In the genomic region with DNA sequence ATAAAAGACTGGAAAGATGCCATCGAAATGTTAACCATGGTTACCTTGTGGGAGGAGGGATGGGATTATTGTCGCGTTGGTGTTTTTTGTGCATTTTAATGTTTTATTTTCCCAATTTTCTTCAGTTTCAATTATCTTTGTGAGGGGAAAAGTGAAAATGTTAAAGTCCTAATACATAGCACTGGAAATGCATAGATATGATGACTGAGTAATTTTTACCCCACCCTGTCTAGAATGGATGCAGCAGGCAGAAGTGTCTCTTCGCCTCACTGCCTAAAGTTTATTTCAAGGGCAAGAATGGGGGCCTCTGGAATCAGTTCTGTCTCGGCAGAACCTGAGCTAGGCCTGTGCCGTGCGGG, we compare ENCODE assay signal across 9 cellular contexts. TPM values are rescaled to one million over a fixed set of nuclear protein-coding genes. Genes with fewer than 3 reads are reported as not detected.
DNase-seq lines count a peak whose midpoint lies in the region; ATAC-seq, FAIRE-seq and TF ChIP-seq lines count a peak whose summit lies in the region.
"Had no signal": no experiment of that assay in that cellular context is flagged by ENCODE, and none has a peak within 500 bp of the region (broad histone marks: within the 10 kb centered on the region; RNA-seq: fewer than 3 reads in every experiment).

No MANE protein-coding gene starts in this region.

- no peak overlapping the region for H2BK120ac ChIP-seq in H1 (replicated peaks; ENCODE audit: low read depth, low read length)

- H3K27me3 ChIP-seq in PC-3 (ENCODE audit: low read length) (no peaks in the 10 kb centered on the region), H1 (replicated peaks in 1 of 4; ENCODE audit: control insufficient read depth in 3 of 4, extremely low read depth in 1 of 4, insufficient read depth in 3 of 4, low read length in 3 of 4) (peaks cover 40 to 63% (median 53%) of the 10 kb centered on the region in 4 experiments), psoas muscle (ENCODE audit: insufficient read depth in 3 of 3, low read length in 2 of 3) (peaks cover 0 to 48% (median 29%) of the 10 kb centered on the region in 3 donors)

- no peak for FAIRE-seq in H1 (lab: Jason Lieb, UNC)

- no peak for DNase-seq in activated CD4-positive, alpha-beta T cell treated with anti-CD3 and anti-CD28 coated beads, Interleukin-2, amount 10 ng/mL, durations not matched to agents 24 days and 14 days
- DNase-seq in activated CD4-positive, alpha-beta T cell treated with anti-CD3 and anti-CD28 coated beads, Interleukin-2, amount 50 U/mL, for 4 hours = no peak
- DNase-seq in PC-3 (peak; percentile 4), H1 (ENCODE audit: low read depth in 1 of 2, low spot score in 2 of 2) (no peak), psoas muscle (no peak), foreskin melanocyte (no peak), NCI-H526 (lab: John Stamatoyannopoulos, UW) (no peak)

- no peak overlapping the region for H3K18ac ChIP-seq in H1 (ENCODE audit: extremely low read depth, low read length)

- H3K4me1 ChIP-seq in PC-3 (ENCODE audit: insufficient read depth, low read length) (peaks cover 4% of the 10 kb centered on the region; the same call in 1 of the 2 replicates), H1 (replicated peaks in 1 of 4; ENCODE audit: control insufficient read depth in 3 of 4, insufficient read depth in 4 of 4, low read length in 3 of 4) (peaks cover 9 to 28% (median 19%) of the 10 kb centered on the region in 4 experiments), psoas muscle (peaks cover 36% of the 10 kb centered on the region)

- TF ChIP-seq CTCF in PC-3 (conservative IDR thresholded peaks at IDR 0.05; ENCODE audit: low read depth, low read length) = no peak
- no peak for TF ChIP-seq CTCF in H1 (IDR thresholded peaks at IDR 0.05; ENCODE audit: control extremely low read depth in 1 of 3, insufficient read depth in 1 of 3, low read depth in 1 of 3, low read length in 3 of 3)
- no peak for TF ChIP-seq CTCF in psoas muscle (IDR thresholded peaks at IDR 0.05)

- no peak; the same call in 1 of the 2 replicates for ATAC-seq in PC-3
- ATAC-seq in psoas muscle = no peak
- ATAC-seq in GM21360 (IDR thresholded peaks at IDR 0.05; ENCODE audit: unreplicated experiment) = no peak

- no peak overlapping the region for H2BK15ac ChIP-seq in H1 (ENCODE audit: low read length)

- peaks cover 8% of the 10 kb centered on the region; the same call in 1 of the 2 replicates for H3K23me2 ChIP-seq in H1 (ENCODE audit: low read depth, low read length)

- H3K36me3 ChIP-seq in PC-3 (ENCODE audit: low read depth, low read length) (no peaks in the 10 kb centered on the region), H1 (ENCODE audit: control insufficient read depth in 2 of 4, insufficient read depth in 4 of 4, low read length in 3 of 4) (peaks cover 0 to 8% (median 0%) of the 10 kb centered on the region in 4 experiments; a peak in 1 of 8 replicates), psoas muscle (ENCODE audit: insufficient read depth in 1 of 2, low read depth in 1 of 2) (no peaks in the 10 kb centered on the region)

- peaks cover 70% of the 10 kb centered on the region for H3K27me3 Mint-ChIP-seq in activated CD4-positive, alpha-beta T cell treated with anti-CD3 and anti-CD28 coated beads, Interleukin-2, amount 10 ng/mL, durations not matched to agents 24 days and 14 days

- no peaks in the 10 kb centered on the region for H3K9me3 Mint-ChIP-seq in activated CD4-positive, alpha-beta T cell treated with anti-CD3 and anti-CD28 coated beads, Interleukin-2, amount 10 ng/mL, durations not matched to agents 24 days and 14 days

- H3K14ac ChIP-seq in H1 (ENCODE audit: insufficient read length) = no peak overlapping the region

- H4K5ac ChIP-seq in H1 (ENCODE audit: insufficient read length, low read depth, low read length) = no peak overlapping the region

- no peak for TF ChIP-seq POLR2A in H1 (IDR thresholded peaks at IDR 0.05; ENCODE audit: control extremely low read depth in 1 of 2, low read depth in 2 of 2, low read length in 2 of 2)

- H3K56ac ChIP-seq in H1 (replicated peaks; ENCODE audit: insufficient read length, low read depth, low read length) = no peak overlapping the region

- TF ChIP-seq EP300 in H1 (IDR thresholded peaks at IDR 0.05; ENCODE audit: borderline replicate concordance in 1 of 2, low read depth in 2 of 2, low read length in 2 of 2) = no peak

- no peaks in the 10 kb centered on the region for H3K79me1 ChIP-seq in H1 (ENCODE audit: low read depth, low read length)

- H2AFZ ChIP-seq in PC-3 (ENCODE audit: low read length) (peak overlapping the region; percentile 94), H1 (ENCODE audit: low read length) (0 out of 2 replicates have a peak overlapping the region, but pooled peaks have one; percentile 54)

- no peak overlapping the region for H2BK20ac ChIP-seq in H1 (ENCODE audit: low read length)

- H4K20me1 ChIP-seq in PC-3 (ENCODE audit: low read length) (no peaks in the 10 kb centered on the region), H1 (replicated peaks in 1 of 2; ENCODE audit: control insufficient read depth in 1 of 2, insufficient read depth in 2 of 2, low read length in 2 of 2) (peaks cover 4 to 8% of the 10 kb centered on the region in 2 experiments)

- POLR2A ChIA-PET in PC-3 (lab: Charles Lee; ENCODE audit: unreplicated experiment) = no interaction called here
- POLR2A ChIA-PET in H1 (lab: Charles Lee; ENCODE audit: partially characterized antibody) = interaction anchor here (0.6 to 9.6 kb wide), 7 partner anchors 10 to 327 kb away, joined by 3 to 149 read pairs (median 5); partner anchors contain the start of genes FAIM, FOXL2 and FOXL2NB

- H3K36me3 Mint-ChIP-seq in activated CD4-positive, alpha-beta T cell treated with anti-CD3 and anti-CD28 coated beads, Interleukin-2, amount 10 ng/mL, durations not matched to agents 24 days and 14 days (ENCODE audit: low read depth) = no peaks in the 10 kb centered on the region

- CTCF ChIA-PET in PC-3 (lab: Charles Lee) (interaction anchor here (0.5 to 1.4 kb wide), 8 partner anchors 12 to 517 kb away, joined by 3 to 12 read pairs (median 4); partner anchors contain the start of gene CEP70), H1 (lab: Charles Lee; ENCODE audit: partially characterized antibody) (interaction anchor here (0.6 to 15.6 kb wide), 33 partner anchors 12 to 601 kb away, joined by 3 to 223 read pairs (median 4); partner anchors contain the start of genes CEP70, ESYT3, FOXL2 and FOXL2NB)

- H4K91ac ChIP-seq in H1 (replicated peaks; ENCODE audit: insufficient read length, low read length) = no peak overlapping the region

- WGBS in H1 (ENCODE audit: extremely low coverage in 1 of 2, insufficient coverage in 1 of 2, insufficient read length in 1 of 2, insufficient replicate concordance in 2 of 2, low coverage in 1 of 2, low lambda C conversion rate in 2 of 2, missing lambda C conversion rate in 1 of 2), 2 experiments = 54% methylated on average over 7 of the region's 7 CpGs; no CpG with 5 or more reads in 1 of the 2 experiments
- 87 to 89% (median 88%) methylated on average over 7 of the region's 7 CpGs for WGBS in psoas muscle, 3 donors

- H3K9me3 ChIP-seq in PC-3 (ENCODE audit: low read length) (no peaks in the 10 kb centered on the region), H1 (ENCODE audit: insufficient read depth in 2 of 2, low read depth in 1 of 2, low read length in 1 of 2) (no peaks in the 10 kb centered on the region), psoas muscle (no peaks in the 10 kb centered on the region)

- H3K4me3 ChIP-seq in PC-3 (ENCODE audit: low read length) (peak overlapping the region; percentile 65), H1 (ENCODE audit: extremely low read depth in 1 of 4, insufficient read depth in 2 of 4, low read depth in 3 of 4, low read length in 4 of 4) (peak overlapping the region; percentile 11 to 59 (median 39); a peak in 6 of 8 replicates), psoas muscle (peak overlapping the region; percentile 66)

- H3K27ac ChIP-seq in PC-3 (ENCODE audit: low read length) (no peak overlapping the region), H1 (ENCODE audit: low read depth, low read length) (no peak overlapping the region), psoas muscle (no peak overlapping the region)

- H3F3A ChIP-seq in PC-3 (ENCODE audit: low read length, unreplicated experiment) = no peaks in the 10 kb centered on the region

- H2BK12ac ChIP-seq in H1 (ENCODE audit: low read depth, low read length) = no peak overlapping the region

- no peaks in the 10 kb centered on the region for H3K9me2 ChIP-seq in PC-3 (replicated peaks; ENCODE audit: low read length)

- no peak overlapping the region for H3K4ac ChIP-seq in H1 (replicated peaks; ENCODE audit: insufficient read length, low read depth, low read length)

- H4K8ac ChIP-seq in H1 (ENCODE audit: extremely low read depth, insufficient read depth, low read length) = no peak overlapping the region

- H3K79me2 ChIP-seq in PC-3 (ENCODE audit: low read length) = no peaks in the 10 kb centered on the region
- H3K79me2 ChIP-seq in H1 (ENCODE audit: control insufficient read depth in 1 of 2, insufficient read depth in 2 of 2, low read length in 2 of 2) = no peaks in the 10 kb centered on the region

- peak overlapping the region; percentile 76 for H3K4me3 Mint-ChIP-seq in activated CD4-positive, alpha-beta T cell treated with anti-CD3 and anti-CD28 coated beads, Interleukin-2, amount 10 ng/mL, durations not matched to agents 24 days and 14 days

- intact Hi-C loops in activated CD4-positive, alpha-beta T cell treated with anti-CD3 and anti-CD28 coated beads, Interleukin-2, amount 10 ng/mL, durations not matched to agents 24 days and 14 days (cut with micrococcal nuclease) = no loop called here
- intact Hi-C loops in PC-3 (cut with micrococcal nuclease) (loop anchor here (5.0 to 10.0 kb wide), 2 partner anchors 99 to 392 kb away; no protein-coding TSS in a partner anchor), psoas muscle (cut with DNase I) (loop anchor here (2.0 to 5.0 kb wide), 2 partner anchors 392 to 393 kb away; no protein-coding TSS in a partner anchor)

- TF ChIP-seq RAD21 in H1 (IDR thresholded peaks at IDR 0.05 in 1 of 2, conservative IDR thresholded peaks at IDR 0.05 in 1 of 2; ENCODE audit: low read depth in 2 of 2, low read length in 2 of 2) = no peak

- H3K4me2 ChIP-seq in PC-3 (ENCODE audit: low read length) = peak overlapping the region; percentile 84
- peak overlapping the region; percentile 38 to 71 for H3K4me2 ChIP-seq in H1 (ENCODE audit: insufficient read depth in 1 of 2, low read depth in 2 of 2, low read length in 2 of 2)

- no peak overlapping the region for H2AK5ac ChIP-seq in H1 (ENCODE audit: low read depth, low read length)

- peaks cover 14% of the 10 kb centered on the region for H3K4me1 Mint-ChIP-seq in activated CD4-positive, alpha-beta T cell treated with anti-CD3 and anti-CD28 coated beads, Interleukin-2, amount 10 ng/mL, durations not matched to agents 24 days and 14 days

- no peak overlapping the region for H3K23ac ChIP-seq in H1 (ENCODE audit: insufficient read length)

- no peak overlapping the region for H3K27ac Mint-ChIP-seq in activated CD4-positive, alpha-beta T cell treated with anti-CD3 and anti-CD28 coated beads, Interleukin-2, amount 10 ng/mL, durations not matched to agents 24 days and 14 days

- H3K9ac ChIP-seq in PC-3 (ENCODE audit: low read length) = no peak overlapping the region
- no peak overlapping the region for H3K9ac ChIP-seq in H1 (replicated peaks in 1 of 4; ENCODE audit: extremely low read depth in 1 of 4, low read depth in 3 of 4, low read length in 3 of 4)

- no TSS peak for BruUV-seq in PC-3 (replicated peaks; lab: Mats Ljungman, UMichigan)

- H2BK5ac ChIP-seq in H1 (ENCODE audit: low read depth, low read length) = no peak overlapping the region

RNA-seq across cellular contexts. Expression of gene FOXL2, which starts 11.5 kb away (rescaled TPM):
- not detected in 2 replicates for total RNA-seq in activated CD4-positive, alpha-beta T cell treated with anti-CD3 and anti-CD28 coated beads, Interleukin-2, amount 10 ng/mL, durations not matched to agents 24 days and 14 days
- not detected in 2 replicates for total RNA-seq in PC-3 (2014; rRNA removed)
- 2.2 and 2.4 TPM in 2 replicates for total RNA-seq in H1 (2021; fragmentation: NEBNext Ultra II Directional; extraction: Animal tissue kit (Norgen Biotek cat#: 25700))
- polyA plus RNA-seq in H1 (2011; rRNA removed) = 0.59 and 1.6 TPM in 2 replicates
- polyA plus RNA-seq in H1 (2011; cell fraction: cytosol; rRNA removed) = 0.88 TPM
- polyA plus RNA-seq in H1 (2011; cell fraction: nucleus; rRNA removed) = 1.5 TPM
- polyA plus RNA-seq in H1 (2012, experiment 1 of 2) = 0.57 to 0.83 TPM (median 0.62 TPM) in 4 replicates
- polyA plus RNA-seq in H1 (2012, experiment 2 of 2) = 1.2 TPM
- polyA plus RNA-seq in H1 (2013, experiment 1 of 2) = 1.6 TPM
- 2.1 TPM for polyA plus RNA-seq in H1 (2013, experiment 2 of 2)
- polyA minus RNA-seq in H1 (2011; rRNA and poly(A)+ RNA removed) = 0.10 and 0.41 TPM in 2 replicates
- 0.51 TPM for polyA minus RNA-seq in H1 (2011; cell fraction: cytosol; rRNA and poly(A)+ RNA removed)
- 2.3 TPM for polyA minus RNA-seq in H1 (2011; cell fraction: nucleus; rRNA and poly(A)+ RNA removed)
- total RNA-seq in psoas muscle = under 1 TPM in 2 of 4 donors, not detected in 2; 0.38 to 0.39 TPM
- polyA plus RNA-seq in psoas muscle = under 1 TPM in 2 of 3 donors, not detected in 1; 0.01 to 0.05 TPM

RNA-seq across cellular contexts. Expression of gene FOXL2NB, which starts 11.5 kb away (rescaled TPM):
- not detected in 2 replicates for total RNA-seq in activated CD4-positive, alpha-beta T cell treated with anti-CD3 and anti-CD28 coated beads, Interleukin-2, amount 10 ng/mL, durations not matched to agents 24 days and 14 days
- total RNA-seq in PC-3 (2014; rRNA removed) = 0.17 TPM in 1 of 2 replicates, not detected in the other
- 7.3 and 7.9 TPM in 2 replicates for total RNA-seq in H1 (2021; fragmentation: NEBNext Ultra II Directional; extraction: Animal tissue kit (Norgen Biotek cat#: 25700))
- 5.4 and 12.8 TPM in 2 replicates for polyA plus RNA-seq in H1 (2011; rRNA removed)
- polyA plus RNA-seq in H1 (2011; cell fraction: cytosol; rRNA removed) = 12.2 TPM
- polyA plus RNA-seq in H1 (2011; cell fraction: nucleus; rRNA removed) = 15.9 TPM
- 2.0 to 4.3 TPM (median 3.0 TPM) in 4 replicates for polyA plus RNA-seq in H1 (2012, experiment 1 of 2)
- 0.79 TPM for polyA plus RNA-seq in H1 (2012, experiment 2 of 2)
- polyA plus RNA-seq in H1 (2013, experiment 1 of 2) = 9.1 TPM
- 8.4 TPM for polyA plus RNA-seq in H1 (2013, experiment 2 of 2)
- 4.3 and 4.9 TPM in 2 replicates for polyA minus RNA-seq in H1 (2011; rRNA and poly(A)+ RNA removed)
- 3.1 TPM for polyA minus RNA-seq in H1 (2011; cell fraction: cytosol; rRNA and poly(A)+ RNA removed)
- polyA minus RNA-seq in H1 (2011; cell fraction: nucleus; rRNA and poly(A)+ RNA removed) = 10.0 TPM
- total RNA-seq in psoas muscle = under 1 TPM in 1 of 4 donors, not detected in 3; 0.14 TPM
- under 1 TPM in 1 of 3 donors, not detected in 2; 0.06 TPM for polyA plus RNA-seq in psoas muscle
- total RNA-seq: cardiac septum had no signal
